Comparison of ENCODE assay signal across 9 cellular contexts in the genomic region with DNA sequence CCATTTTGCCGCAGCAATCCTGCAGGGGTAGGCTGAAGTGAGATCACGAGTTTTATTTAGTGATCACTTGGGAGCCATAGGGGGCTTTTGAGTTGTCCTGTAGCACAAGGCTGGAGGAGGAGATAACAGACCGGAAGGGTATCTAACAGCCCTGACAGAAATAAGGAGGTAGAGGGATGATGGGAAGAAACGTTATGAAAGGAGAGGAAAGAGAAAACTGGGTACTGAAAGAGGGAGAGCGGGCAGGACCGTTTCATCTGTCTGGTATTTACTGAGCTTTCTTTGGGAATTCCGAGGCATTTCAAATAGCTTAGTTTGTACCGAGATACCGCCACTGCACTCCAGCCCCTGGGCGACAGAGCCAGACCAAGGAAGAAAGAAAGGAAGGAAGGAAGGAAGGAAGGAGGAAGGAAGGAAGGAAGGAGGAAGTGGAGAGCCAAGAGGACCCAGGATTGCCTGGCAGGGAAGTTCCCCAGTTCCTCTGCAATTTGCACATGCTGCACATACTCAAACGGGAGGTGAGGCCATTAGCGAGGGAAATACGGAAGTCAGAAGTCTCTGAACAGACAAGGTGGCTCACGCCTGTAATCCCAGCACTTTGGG. TPM values are rescaled to one million over a fixed set of nuclear protein-coding genes. Genes with fewer than 3 reads are reported as not detected.
A peak's percentile ranks its signal among the peaks of the same experiment; 100 is the strongest.
DNase-seq lines count a peak whose midpoint lies in the region; ATAC-seq, FAIRE-seq and TF ChIP-seq lines count a peak whose summit lies in the region.
"Had no signal": no experiment of that assay in that cellular context is flagged by ENCODE, and none has a peak within 500 bp of the region (broad histone marks: within the 10 kb centered on the region; RNA-seq: fewer than 3 reads in every experiment).

No MANE protein-coding gene starts in this region.

- no peak for TF ChIP-seq CTCF in astrocyte (IDR thresholded peaks at IDR 0.05; ENCODE audit: insufficient read depth, low read depth, low read length)
- TF ChIP-seq CTCF in lung (IDR thresholded peaks at IDR 0.05; ENCODE audit: control extremely low read depth, extremely low read depth), result no peak
- TF ChIP-seq CTCF in vagina (IDR thresholded peaks at IDR 0.05), result no peak

- no peaks in the 10 kb centered on the region for H3K36me3 ChIP-seq in astrocyte (ENCODE audit: insufficient read depth, low read length)
- H3K36me3 ChIP-seq in lung (ENCODE audit: control insufficient read depth in 2 of 2, insufficient read depth in 2 of 2, low read length in 2 of 2), result no peaks in the 10 kb centered on the region
- H3K36me3 ChIP-seq in vagina, result no peaks in the 10 kb centered on the region

- H3K4me3 Mint-ChIP-seq in astrocyte (ENCODE audit: unreplicated experiment), result peak overlapping the region; percentile 84

- no peaks in the 10 kb centered on the region for H4K20me1 ChIP-seq in astrocyte (ENCODE audit: insufficient read depth, low read length)

- no peak overlapping the region for H3K27ac Mint-ChIP-seq in astrocyte (ENCODE audit: unreplicated experiment)

- no peak for FAIRE-seq in astrocyte (lab: Jason Lieb, UNC)

- intact Hi-C loops in vagina (cut with DNase I), result loop anchor here (10.0 kb wide), 1 partner anchor 74 kb away; the partner anchor contains the start of gene LYPLA2

- no peaks in the 10 kb centered on the region for H3K9me3 Mint-ChIP-seq in astrocyte (ENCODE audit: unreplicated experiment)

- TF ChIP-seq POLR2A in vagina (IDR thresholded peaks at IDR 0.05), result no peak

- H3K36me3 Mint-ChIP-seq in astrocyte (ENCODE audit: low read depth, unreplicated experiment), result no peaks in the 10 kb centered on the region

- ATAC-seq in HG02973 (IDR thresholded peaks at IDR 0.05; ENCODE audit: unreplicated experiment) (peak; percentile 14), lung (ENCODE audit: insufficient read depth, low FRiP score) (no peak), HG03469 (IDR thresholded peaks at IDR 0.05; ENCODE audit: unreplicated experiment) (no peak), GM21825 (IDR thresholded peaks at IDR 0.05; ENCODE audit: unreplicated experiment) (no peak)

- H3K4me1 ChIP-seq in astrocyte (ENCODE audit: insufficient read depth, low read length), result peaks cover 14% of the 10 kb centered on the region
- H3K4me1 ChIP-seq in lung (ENCODE audit: control insufficient read depth in 2 of 2, insufficient read depth in 2 of 2, low read length in 2 of 2), result peaks cover 11 to 13% of the 10 kb centered on the region in 2 donors
- peaks cover 29% of the 10 kb centered on the region for H3K4me1 ChIP-seq in vagina

- peak overlapping the region; percentile 95 for H3K4me2 ChIP-seq in astrocyte (ENCODE audit: low read length)

- 26 to 34% methylated on average over 14 of the region's 14 CpGs for WGBS in lung, 2 donors

- peak overlapping the region; percentile 31 for H3K9ac ChIP-seq in astrocyte (ENCODE audit: low read length)

- H3K9me3 ChIP-seq in astrocyte (ENCODE audit: insufficient read depth, low read depth, low read length) (no peaks in the 10 kb centered on the region), lung (ENCODE audit: control insufficient read depth in 2 of 2, insufficient read depth in 1 of 2, low read length in 1 of 2) (no peaks in the 10 kb centered on the region), vagina (no peaks in the 10 kb centered on the region)

- H3K27me3 Mint-ChIP-seq in astrocyte (ENCODE audit: low read depth, unreplicated experiment), result peaks cover 28% of the 10 kb centered on the region

- no peaks in the 10 kb centered on the region for H3K79me2 ChIP-seq in astrocyte (ENCODE audit: insufficient read depth, low read length)

- H3K4me3 ChIP-seq in astrocyte (ENCODE audit: insufficient read depth, low read depth, low read length), result peak overlapping the region; percentile 77
- no peak overlapping the region for H3K4me3 ChIP-seq in lung
- peak overlapping the region; percentile 69 to 91 for H3K4me3 ChIP-seq in vagina

- H2AFZ ChIP-seq in astrocyte (ENCODE audit: low read depth, low read length), result peak overlapping the region; percentile 97

- H3K27ac ChIP-seq in astrocyte (ENCODE audit: low read depth, low read length) (no peak overlapping the region), lung (ENCODE audit: low read depth in 1 of 2, low read length in 1 of 2) (peak overlapping the region; percentile 71), vagina (peak overlapping the region; percentile 70)

- H3K27me3 ChIP-seq in astrocyte (ENCODE audit: insufficient read depth, low read length) (peaks cover 4% of the 10 kb centered on the region), lung (ENCODE audit: control insufficient read depth, insufficient read depth) (no peaks in the 10 kb centered on the region), vagina (no peaks in the 10 kb centered on the region)

- DNase-seq in CD1c-positive myeloid dendritic cell (ENCODE audit: extremely low spot score) (peak; percentile 64), astrocyte (ENCODE audit: low read depth) (no peak), lung (ENCODE audit: low spot score) (no peak), vagina (ENCODE audit: extremely low spot score in 2 of 2) (no peak), cortex of kidney (lab: John Stamatoyannopoulos, UW) (no peak)

- H3K4me1 Mint-ChIP-seq in astrocyte (ENCODE audit: low read depth, unreplicated experiment), result peaks cover 13% of the 10 kb centered on the region

RNA-seq across cellular contexts. Expression of gene FUCA1, which starts 0.9 kb away (rescaled TPM):
- total RNA-seq in astrocyte, result 9.7 and 10.4 TPM in 2 replicates
- total RNA-seq in lung, result 10 to 100 TPM; 31.2 to 39.6 TPM
- 10 to 100 TPM; 31.5 to 41.1 TPM for polyA plus RNA-seq in lung
- total RNA-seq in vagina, result 10.6 TPM

RNA-seq across cellular contexts. Expression of gene HMGCL, which starts 43.7 kb away (rescaled TPM):
- total RNA-seq in astrocyte, result 17.1 and 20.9 TPM in 2 replicates
- 10 to 100 TPM; 46.6 to 47.6 TPM for total RNA-seq in lung
- polyA plus RNA-seq in lung, result 10 to 100 TPM; 33.3 to 41.2 TPM
- total RNA-seq in vagina, result 25.3 TPM

RNA-seq across cellular contexts. Expression of gene CNR2, which starts 44.2 kb away (rescaled TPM):
- total RNA-seq in astrocyte (not detected in 2 replicates), lung (under 1 TPM; 0.09 to 0.46 TPM), vagina (not detected)
- under 1 TPM; 0.04 to 0.11 TPM for polyA plus RNA-seq in lung
- total RNA-seq: kidney epithelial cell had no signal
